In the genomic region with DNA sequence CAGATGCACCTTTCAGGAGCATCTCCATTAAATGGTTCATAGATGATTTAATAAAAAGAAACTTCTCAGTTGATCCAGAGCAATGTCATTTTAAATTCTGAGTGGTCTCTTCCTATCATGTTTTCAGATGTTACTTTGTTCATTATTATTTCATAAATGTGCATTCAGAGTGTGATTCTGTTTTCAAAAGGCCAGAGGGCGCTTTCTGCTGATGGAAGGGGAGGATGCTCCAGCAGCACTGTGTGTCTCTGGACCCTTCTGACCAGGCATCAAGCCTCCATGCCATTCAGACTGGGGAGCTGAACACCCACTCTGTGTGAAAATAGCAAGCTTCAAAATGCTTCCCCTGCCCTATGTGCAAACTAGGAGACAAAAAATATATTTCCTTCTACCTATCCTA, we compare ENCODE assay signal across 1 cellular context.
TF ChIP-seq lines count a peak whose summit lies in the region.

No MANE protein-coding gene starts in this region.

TF ChIP-seq in Ishikawa, 13 proteins besides CTCF, POLR2A, EP300 and RAD21 (continued from another document):
- TF ChIP-seq, protein P1, sequence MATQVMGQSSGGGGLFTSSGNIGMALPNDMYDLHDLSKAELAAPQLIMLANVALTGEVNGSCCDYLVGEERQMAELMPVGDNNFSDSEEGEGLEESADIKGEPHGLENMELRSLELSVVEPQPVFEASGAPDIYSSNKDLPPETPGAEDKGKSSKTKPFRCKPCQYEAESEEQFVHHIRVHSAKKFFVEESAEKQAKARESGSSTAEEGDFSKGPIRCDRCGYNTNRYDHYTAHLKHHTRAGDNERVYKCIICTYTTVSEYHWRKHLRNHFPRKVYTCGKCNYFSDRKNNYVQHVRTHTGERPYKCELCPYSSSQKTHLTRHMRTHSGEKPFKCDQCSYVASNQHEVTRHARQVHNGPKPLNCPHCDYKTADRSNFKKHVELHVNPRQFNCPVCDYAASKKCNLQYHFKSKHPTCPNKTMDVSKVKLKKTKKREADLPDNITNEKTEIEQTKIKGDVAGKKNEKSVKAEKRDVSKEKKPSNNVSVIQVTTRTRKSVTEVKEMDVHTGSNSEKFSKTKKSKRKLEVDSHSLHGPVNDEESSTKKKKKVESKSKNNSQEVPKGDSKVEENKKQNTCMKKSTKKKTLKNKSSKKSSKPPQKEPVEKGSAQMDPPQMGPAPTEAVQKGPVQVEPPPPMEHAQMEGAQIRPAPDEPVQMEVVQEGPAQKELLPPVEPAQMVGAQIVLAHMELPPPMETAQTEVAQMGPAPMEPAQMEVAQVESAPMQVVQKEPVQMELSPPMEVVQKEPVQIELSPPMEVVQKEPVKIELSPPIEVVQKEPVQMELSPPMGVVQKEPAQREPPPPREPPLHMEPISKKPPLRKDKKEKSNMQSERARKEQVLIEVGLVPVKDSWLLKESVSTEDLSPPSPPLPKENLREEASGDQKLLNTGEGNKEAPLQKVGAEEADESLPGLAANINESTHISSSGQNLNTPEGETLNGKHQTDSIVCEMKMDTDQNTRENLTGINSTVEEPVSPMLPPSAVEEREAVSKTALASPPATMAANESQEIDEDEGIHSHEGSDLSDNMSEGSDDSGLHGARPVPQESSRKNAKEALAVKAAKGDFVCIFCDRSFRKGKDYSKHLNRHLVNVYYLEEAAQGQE (IDR thresholded peaks at IDR 0.05; ENCODE audit: low read depth) = no peak
- TF ChIP-seq NFIC (IDR thresholded peaks at IDR 0.05) = no peak
- TF ChIP-seq, protein P2, sequence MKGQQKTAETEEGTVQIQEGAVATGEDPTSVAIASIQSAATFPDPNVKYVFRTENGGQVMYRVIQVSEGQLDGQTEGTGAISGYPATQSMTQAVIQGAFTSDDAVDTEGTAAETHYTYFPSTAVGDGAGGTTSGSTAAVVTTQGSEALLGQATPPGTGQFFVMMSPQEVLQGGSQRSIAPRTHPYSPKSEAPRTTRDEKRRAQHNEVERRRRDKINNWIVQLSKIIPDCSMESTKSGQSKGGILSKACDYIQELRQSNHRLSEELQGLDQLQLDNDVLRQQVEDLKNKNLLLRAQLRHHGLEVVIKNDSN (IDR thresholded peaks at IDR 0.05) = no peak
- no peak for TF ChIP-seq CREB1 (IDR thresholded peaks at IDR 0.05; ENCODE audit: low read depth)
- no peak for TF ChIP-seq TAF1 (IDR thresholded peaks at IDR 0.05; ENCODE audit: low read depth)
